Comparison of ENCODE assay signal across 20 cellular contexts in genomic region chr11:102230186-102230585, GRCh38.
"Had no signal": no experiment of that assay in that cellular context is flagged by ENCODE, and none has a peak within 500 bp of the region (broad histone marks: within the 10 kb centered on the region; RNA-seq: fewer than 3 reads in every experiment).

No MANE protein-coding gene starts in this region.

- ATAC-seq: activated CD8-positive, alpha-beta T cell treated with anti-CD3 and anti-CD28 coated beads for 36 hours; activated T-helper 17 cell treated with anti-CD3 and anti-CD28 coated beads, Interleukin-2, amount 50 U/mL, for 72 hours; left ventricle myocardium superior; naive thymus-derived CD4-positive, alpha-beta T cell; sciatic nerve; stimulated activated effector memory CD8-positive, alpha-beta T cell treated with anti-CD3 and anti-CD28 coated beads, Interleukin-12 subunit alpha, Interleukin-12 subunit beta, amount 100 ng/mL, for 72 hours had no signal

- H3K4me3 ChIP-seq: coronary artery, heart left ventricle, ovary, tibial artery, vagina had no signal

- H3K27ac ChIP-seq: heart left ventricle, ovary, vagina had no signal

- DNase-seq: activated CD4-positive, alpha-beta T cell treated with anti-CD3 and anti-CD28 coated beads, Interleukin-2, amount 10 ng/mL, durations not matched to agents 24 days and 14 days; activated CD8-positive, alpha-beta T cell treated with anti-CD3 and anti-CD28 coated beads for 36 hours; activated naive CD4-positive, alpha-beta T cell; activated naive CD8-positive, alpha-beta T cell treated with anti-CD3 and anti-CD28 coated beads for 36 hours; activated T-cell treated with anti-CD3 and anti-CD28 coated beads, Interleukin-2, amount 50 U/mL, for 1 hour; heart left ventricle; immature natural killer cell; kidney glomerular epithelial cell; left ventricle myocardium superior; naive thymus-derived CD4-positive, alpha-beta T cell; ovary; stimulated activated CD4-positive, alpha-beta T cell treated with anti-CD3 and anti-CD28 coated beads, Interleukin-4, amount 100 ng/mL, for 24 hours; T-helper 1 cell; T-helper 9 cell; tibial artery had no signal

- H3K36me3 ChIP-seq: ovary had no signal

- H3K9me3 ChIP-seq: heart left ventricle, ovary, tibial artery, vagina had no signal

- H3K27me3 ChIP-seq: heart left ventricle, ovary, tibial artery, vagina had no signal
